ENCODE assay signal across 22 cellular contexts in the genomic region with DNA sequence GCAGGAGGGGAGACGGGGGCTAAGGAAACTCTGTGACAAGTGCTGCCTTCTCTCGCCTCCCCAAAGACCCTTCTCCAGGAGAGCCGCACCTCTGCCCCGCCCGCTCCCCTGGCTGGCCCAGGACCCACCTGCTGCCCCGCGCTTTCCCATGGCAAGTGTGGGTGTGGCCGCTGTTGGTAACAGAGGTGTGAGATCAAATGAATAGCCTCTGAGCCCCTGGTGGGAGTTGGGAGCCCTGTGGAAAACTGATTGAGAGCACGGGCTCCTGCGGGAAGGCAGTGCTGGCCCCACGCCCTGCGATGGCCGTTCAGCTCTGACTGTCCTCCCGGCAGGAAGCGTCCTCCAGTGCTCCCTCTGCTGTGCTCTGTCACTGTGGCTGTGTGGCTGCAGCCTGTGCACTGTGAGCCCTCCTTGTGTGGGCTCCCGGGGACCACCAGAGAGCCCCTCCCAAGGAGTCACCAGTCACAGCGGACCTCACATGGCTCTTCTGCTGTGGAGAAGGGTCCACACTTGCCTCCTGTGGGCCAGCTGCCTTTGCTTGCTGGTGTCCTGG.
DNase-seq lines count a peak whose midpoint lies in the region; ATAC-seq and TF ChIP-seq lines count a peak whose summit lies in the region.
"Had no signal": no experiment of that assay in that cellular context is flagged by ENCODE, and none has a peak within 500 bp of the region (broad histone marks: within the 10 kb centered on the region; RNA-seq: fewer than 3 reads in every experiment).

No MANE protein-coding gene starts in this region.

- intact Hi-C loops in right cardiac atrium (cut with DNase I) (no loop called here), cardiac septum (cut with DNase I) (no loop called here), colonic mucosa (cut with DNase I) (no loop called here)

- WGBS in right cardiac atrium, result 70% methylated on average over 17 of the region's 17 CpGs
- no CpG with 5 or more reads among the region's 17 CpGs for WGBS in H9 (ENCODE audit: extremely low coverage, insufficient read length, low lambda C conversion rate)
- WGBS in mesenchymal stem cell, result 87% methylated on average over 17 of the region's 17 CpGs

- no peak overlapping the region for H3T11ph ChIP-seq in H9 (ENCODE audit: low read length)

- H3K4me1 Mint-ChIP-seq in H9, result peaks cover 7 to 20% of the 10 kb centered on the region in 2 experiments
- H3K4me1 Mint-ChIP-seq: CD14-positive monocyte; CD8-positive, alpha-beta memory T cell had no signal

- H2BK15ac ChIP-seq in H9 (ENCODE audit: low read depth, low read length), result no peak overlapping the region
- no peak overlapping the region for H2BK15ac ChIP-seq in mesenchymal stem cell (ENCODE audit: low read depth, poor library complexity, severe bottlenecking)

- DNase-seq in right cardiac atrium, result peak in 2 of 3 donors; percentile 35
- no peak for DNase-seq in cardiac septum (ENCODE audit: low spot score)
- no peak for DNase-seq in H9
- DNase-seq in mesenchymal stem cell, result no peak
- DNase-seq in colonic mucosa, result no peak
- DNase-seq: 8988T; ACHN; AML-193; BE2C; CD4-positive, alpha-beta T cell; CD8-positive, alpha-beta memory T cell; DMS 273 treated with DMSO at 0.1 percent for 48 hours; DMS79; EL; GDM1; GM23248 had no signal

- H2AFZ ChIP-seq in H9 (ENCODE audit: low read length) (no peak overlapping the region), mesenchymal stem cell (ENCODE audit: low read depth, low read length) (no peak overlapping the region)
- H2AFZ ChIP-seq: GM23248 had no signal

- no peak overlapping the region for H3K27ac ChIP-seq in right cardiac atrium (ENCODE audit: low read length)
- no peak overlapping the region for H3K27ac ChIP-seq in H9 (ENCODE audit: insufficient read length, low read depth, low read length)
- H3K27ac ChIP-seq in mesenchymal stem cell (ENCODE audit: low read length, poor library complexity, severe bottlenecking), result no peak overlapping the region
- H3K27ac ChIP-seq in colonic mucosa, result no peak overlapping the region
- H3K27ac ChIP-seq: A549; BLaER1 treated with 17β-estradiol and CSF1 and Interleukin-3, amounts not matched to agents 10 nM and 100 nM; GM23248 had no signal

- H3K9me3 ChIP-seq in right cardiac atrium (ENCODE audit: control insufficient read depth, low read length) (no peaks in the 10 kb centered on the region), H9 (ENCODE audit: control insufficient read depth, low read depth, low read length) (no peaks in the 10 kb centered on the region), mesenchymal stem cell (ENCODE audit: control insufficient read depth, low read length) (no peaks in the 10 kb centered on the region), colonic mucosa (no peaks in the 10 kb centered on the region)
- H3K9me3 ChIP-seq: A549; BE2C; BLaER1 treated with 17β-estradiol and CSF1 and Interleukin-3, amounts not matched to agents 10 nM and 100 nM; HAP-1 had no signal

- H3K56ac ChIP-seq in H9 (ENCODE audit: insufficient read length, low read depth, low read length), result no peak overlapping the region

- no peak overlapping the region for H4K8ac ChIP-seq in H9 (replicated peaks; ENCODE audit: insufficient read length, low read depth, low read length)
- no peak overlapping the region for H4K8ac ChIP-seq in mesenchymal stem cell (ENCODE audit: low read length)

- H2BK12ac ChIP-seq in H9 (ENCODE audit: insufficient read length, low read depth, low read length) (no peak overlapping the region), mesenchymal stem cell (ENCODE audit: low read length in 2 of 2) (no peak overlapping the region)

- H3K4me3 ChIP-seq in right cardiac atrium (ENCODE audit: low read length), result no peak overlapping the region
- H3K4me3 ChIP-seq in mesenchymal stem cell (ENCODE audit: insufficient read depth in 1 of 2, low read depth in 1 of 2, low read length in 2 of 2), result no peak overlapping the region
- H3K4me3 ChIP-seq in colonic mucosa, result no peak overlapping the region
- H3K4me3 ChIP-seq: A549; BLaER1 treated with 17β-estradiol and CSF1 and Interleukin-3, amounts not matched to agents 10 nM and 100 nM; GM12878; GM23248; HAP-1 had no signal

- no peaks in the 10 kb centered on the region for H3K4me1 ChIP-seq in right cardiac atrium (ENCODE audit: control insufficient read depth, insufficient read depth, low read length)
- H3K4me1 ChIP-seq in H9 (ENCODE audit: insufficient read depth, low read length), result no peaks in the 10 kb centered on the region
- H3K4me1 ChIP-seq in mesenchymal stem cell (ENCODE audit: control insufficient read depth, insufficient read depth, low read depth, low read length), result no peaks in the 10 kb centered on the region
- H3K4me1 ChIP-seq in colonic mucosa, result no peaks in the 10 kb centered on the region
- H3K4me1 ChIP-seq: A549, BE2C, HAP-1 had no signal

- H2BK20ac ChIP-seq in H9 (ENCODE audit: low read depth, low read length, poor library complexity, severe bottlenecking), result no peak overlapping the region

- H2BK5ac ChIP-seq in H9 (ENCODE audit: insufficient read length, low read length), result no peak overlapping the region
- H2BK5ac ChIP-seq in mesenchymal stem cell (ENCODE audit: low read depth, low read length, poor library complexity, severe bottlenecking), result no peak overlapping the region

- H4K20me1 ChIP-seq in H9 (ENCODE audit: control insufficient read depth, insufficient read depth, insufficient read length), result no peaks in the 10 kb centered on the region

- no peaks in the 10 kb centered on the region for H3K27me3 ChIP-seq in right cardiac atrium (ENCODE audit: control insufficient read depth, insufficient read depth)
- H3K27me3 ChIP-seq in H9 (ENCODE audit: insufficient read depth, low read length), result no peaks in the 10 kb centered on the region
- H3K27me3 ChIP-seq in mesenchymal stem cell (ENCODE audit: control insufficient read depth in 1 of 2, insufficient read depth in 1 of 2, low read length in 2 of 2), result peaks cover 0 to 4% of the 10 kb centered on the region in 2 experiments
- no peaks in the 10 kb centered on the region for H3K27me3 ChIP-seq in colonic mucosa
- H3K27me3 ChIP-seq: BE2C had no signal

- H3K9ac ChIP-seq in H9 (ENCODE audit: extremely low read depth, insufficient read length, low read length) (no peak overlapping the region), mesenchymal stem cell (ENCODE audit: low read length) (no peak overlapping the region), colonic mucosa (ENCODE audit: low read depth in 2 of 2, low read length in 2 of 2) (no peak overlapping the region)
- H3K9ac ChIP-seq: BLaER1 treated with 17β-estradiol and CSF1 and Interleukin-3, amounts not matched to agents 10 nM and 100 nM; GM23248 had no signal

- H3K18ac ChIP-seq in H9 (ENCODE audit: insufficient read length, low read depth, low read length), result no peak overlapping the region
- no peak overlapping the region for H3K18ac ChIP-seq in mesenchymal stem cell (ENCODE audit: low read depth in 1 of 2, low read length in 2 of 2)

- H3K4ac ChIP-seq in H9 (ENCODE audit: low read depth, low read length) (no peak overlapping the region), mesenchymal stem cell (ENCODE audit: low read depth in 1 of 2, low read length in 2 of 2) (no peak overlapping the region)

- no peaks in the 10 kb centered on the region for H3K79me2 ChIP-seq in H9 (ENCODE audit: insufficient read depth, low read length)

- no peak overlapping the region for H3K4me2 ChIP-seq in H9 (ENCODE audit: insufficient read depth, insufficient read length, low read length)
- no peak overlapping the region for H3K4me2 ChIP-seq in mesenchymal stem cell (ENCODE audit: low read length, poor library complexity, severe bottlenecking)
- H3K4me2 ChIP-seq: A549; BLaER1 treated with 17β-estradiol and CSF1 and Interleukin-3, amounts not matched to agents 10 nM and 100 nM had no signal

- no peak overlapping the region for H3K23ac ChIP-seq in H9 (ENCODE audit: insufficient read length, low read depth, low read length)
- no peak overlapping the region for H3K23ac ChIP-seq in mesenchymal stem cell (ENCODE audit: low read length in 2 of 2)

- no peaks in the 10 kb centered on the region for H3K23me2 ChIP-seq in H9 (ENCODE audit: insufficient read length, low read depth, low read length, poor library complexity, severe bottlenecking)

- H3K36me3 ChIP-seq in mesenchymal stem cell (ENCODE audit: control insufficient read depth in 1 of 2, insufficient read depth in 2 of 2, low read depth in 1 of 2, low read length in 2 of 2), result no peaks in the 10 kb centered on the region
- no peaks in the 10 kb centered on the region for H3K36me3 ChIP-seq in colonic mucosa
- H3K36me3 ChIP-seq: BE2C; BLaER1 treated with 17β-estradiol and CSF1 and Interleukin-3, amounts not matched to agents 10 nM and 100 nM; HAP-1 had no signal

- ATAC-seq in right cardiac atrium (no peak), HG03025 (IDR thresholded peaks at IDR 0.05; ENCODE audit: low FRiP score, unreplicated experiment) (no peak)
- ATAC-seq: A549, GM12878 had no signal

- H3K4me3 Mint-ChIP-seq in H9, result no peak overlapping the region
- H3K4me3 Mint-ChIP-seq: CD14-positive monocyte; CD4-positive, alpha-beta T cell; CD8-positive, alpha-beta memory T cell had no signal

- peaks cover 3% of the 10 kb centered on the region for H3K79me1 ChIP-seq in H9 (ENCODE audit: insufficient read depth, low read depth, low read length, poor library complexity, severe bottlenecking)
- H3K79me1 ChIP-seq in mesenchymal stem cell (replicated peaks; ENCODE audit: low read length, poor library complexity, severe bottlenecking), result no peaks in the 10 kb centered on the region

- H3K36me3 Mint-ChIP-seq in H9 (ENCODE audit: insufficient read depth in 1 of 3, low read depth in 3 of 3), result no peaks in the 10 kb centered on the region
- H3K36me3 Mint-ChIP-seq: CD14-positive monocyte; CD8-positive, alpha-beta memory T cell had no signal

- H3K14ac ChIP-seq in H9 (ENCODE audit: insufficient read depth, low read length) (peak overlapping the region; percentile 5; the same call in 1 of the 2 replicates), mesenchymal stem cell (ENCODE audit: low read length in 2 of 2) (no peak overlapping the region)

- no peaks in the 10 kb centered on the region for H3K9me3 Mint-ChIP-seq in H9
- H3K9me3 Mint-ChIP-seq: CD14-positive monocyte; CD4-positive, alpha-beta T cell; CD8-positive, alpha-beta memory T cell had no signal

- no peak overlapping the region for H4K91ac ChIP-seq in H9 (ENCODE audit: insufficient read length, low read depth, low read length)
- peak overlapping the region; percentile 29 for H4K91ac ChIP-seq in mesenchymal stem cell (ENCODE audit: low read length)

- no peak overlapping the region for H3K27ac Mint-ChIP-seq in H9
- H3K27ac Mint-ChIP-seq: CD14-positive monocyte; CD4-positive, alpha-beta T cell; CD8-positive, alpha-beta memory T cell had no signal

- no peak for TF ChIP-seq CTCF in H9 (conservative IDR thresholded peaks at IDR 0.05)
- TF ChIP-seq CTCF in colonic mucosa (IDR thresholded peaks at IDR 0.05), result no peak

- H2BK120ac ChIP-seq in H9 (ENCODE audit: low read depth, low read length, poor library complexity, severe bottlenecking) (no peak overlapping the region), mesenchymal stem cell (ENCODE audit: low read depth, low read length) (no peak overlapping the region)

- no peak overlapping the region for H4K5ac ChIP-seq in H9 (ENCODE audit: insufficient read length, low read depth, low read length)

- H2AK5ac ChIP-seq in H9 (ENCODE audit: insufficient read length, low read length), result no peak overlapping the region
- no peak overlapping the region for H2AK5ac ChIP-seq in mesenchymal stem cell (ENCODE audit: low read length, severe bottlenecking)

- H3K27me3 Mint-ChIP-seq in H9 (ENCODE audit: low read depth), result no peaks in the 10 kb centered on the region; the same call in 1 of the 2 replicates
- H3K27me3 Mint-ChIP-seq: CD4-positive, alpha-beta T cell had no signal

Comparison
In these comparisons a context has a peak if more than half of its experiments do, and no peak if none do; other contexts are left out.
1. DNase-seq: peak in right cardiac atrium (2 of 3); none in cardiac septum (single experiment), H9 (single experiment), mesenchymal stem cell (single experiment) and colonic mucosa (single experiment).